In the genomic region with DNA sequence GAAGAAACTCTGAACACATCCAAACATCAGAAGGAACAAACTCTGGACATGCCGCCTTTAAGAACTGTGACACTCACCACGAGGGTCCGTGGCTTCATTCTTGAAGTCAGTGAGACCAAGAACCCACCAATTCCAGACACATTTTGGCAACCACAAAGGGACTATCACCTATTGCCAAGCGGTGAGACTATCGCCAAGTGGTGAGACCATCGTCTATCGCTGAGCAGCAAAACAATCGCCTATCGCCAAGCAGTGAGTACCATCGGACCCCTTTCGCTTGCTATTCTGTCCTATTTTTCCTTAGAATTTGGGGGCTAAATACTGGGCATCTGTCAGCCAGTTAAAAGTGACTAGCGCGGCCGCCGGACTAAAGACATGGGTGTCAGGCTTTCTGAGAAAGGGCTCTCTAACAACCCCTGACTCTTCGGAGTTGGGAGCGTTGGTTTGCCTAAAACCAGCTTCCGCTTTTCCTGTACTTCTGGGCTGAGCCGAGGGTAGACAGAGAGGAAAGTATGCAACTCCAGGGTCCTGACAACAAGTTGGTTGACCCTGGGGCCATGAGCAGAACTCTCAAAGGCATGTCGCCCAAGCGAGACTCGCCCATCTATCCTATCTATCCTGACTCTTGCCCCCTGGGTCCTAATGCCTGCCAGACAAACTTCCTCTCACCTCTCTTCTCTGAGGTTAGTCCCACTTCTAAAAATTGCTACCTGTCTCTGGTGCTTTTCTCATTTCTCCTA, we compare ENCODE assay signal across 8 cellular contexts. TPM values are rescaled to one million over a fixed set of nuclear protein-coding genes. Genes with fewer than 3 reads are reported as not detected.
DNase-seq lines count a peak whose midpoint lies in the region; ATAC-seq and TF ChIP-seq lines count a peak whose summit lies in the region.
"Not testable (repeated sequence)": the region's sequence is repeated elsewhere in the genome, so short reads cannot be mapped to it uniquely, and the experiment has no call there.

No MANE protein-coding gene starts in this region.

- not testable (repeated sequence) for ATAC-seq in CD8-positive, alpha-beta T cell; activated T-helper 17 cell treated with anti-CD3 and anti-CD28 coated beads, Interleukin-2, amount 50 U/mL, for 72 hours (replicated peaks); natural killer cell treated with Interleukin-12 subunit alpha and Interleukin-12 subunit beta and Interleukin-15 and Interleukin-18, amount 100 ng/mL, for 72 hours

- H3K4me3 Mint-ChIP-seq in CD8-positive, alpha-beta T cell: peak overlapping the region; percentile 82
- peak overlapping the region; percentile 85 for H3K4me3 Mint-ChIP-seq in activated T-helper 17 cell treated with anti-CD3 and anti-CD28 coated beads, Interleukin-2, amount 50 U/mL, for 72 hours
- H3K4me3 Mint-ChIP-seq in natural killer cell treated with Interleukin-12 subunit alpha and Interleukin-12 subunit beta and Interleukin-15 and Interleukin-18, amount 100 ng/mL, for 72 hours: peak overlapping the region; percentile 86
- H3K4me3 Mint-ChIP-seq in stimulated activated naive CD8-positive, alpha-beta T cell treated with anti-CD3 and anti-CD28 coated beads, Interleukin-15, Interleukin-2, amounts not matched to agents 100 ng/mL and 50 ng/mL, for 24 hours: peak overlapping the region; percentile 85

- intact Hi-C loops in CD8-positive, alpha-beta T cell (cut with DNase I, micrococcal nuclease): not testable (repeated sequence)

- H3K4me1 ChIP-seq in CD8-positive, alpha-beta T cell (ENCODE audit: insufficient read depth, low read length); Loucy (ENCODE audit: insufficient read depth, low read length, poor library complexity, severe bottlenecking): not testable (repeated sequence)

- H4K20me1 ChIP-seq in Loucy (ENCODE audit: insufficient read depth, low read length, poor library complexity, severe bottlenecking): not testable (repeated sequence)

- not testable (repeated sequence) for H3K27me3 Mint-ChIP-seq in CD8-positive, alpha-beta T cell (ENCODE audit: low read depth); activated T-helper 17 cell treated with anti-CD3 and anti-CD28 coated beads, Interleukin-2, amount 50 U/mL, for 72 hours; natural killer cell treated with Interleukin-12 subunit alpha and Interleukin-12 subunit beta and Interleukin-15 and Interleukin-18, amount 100 ng/mL, for 72 hours; stimulated activated naive CD8-positive, alpha-beta T cell treated with anti-CD3 and anti-CD28 coated beads, Interleukin-15, Interleukin-2, amounts not matched to agents 100 ng/mL and 50 ng/mL, for 24 hours

- peaks cover 13% of the 10 kb centered on the region; the same call in 1 of the 2 replicates for H3K79me2 ChIP-seq in Loucy (ENCODE audit: insufficient read depth, low read length)

- not testable (repeated sequence) for H3K9me3 Mint-ChIP-seq in CD8-positive, alpha-beta T cell; activated T-helper 17 cell treated with anti-CD3 and anti-CD28 coated beads, Interleukin-2, amount 50 U/mL, for 72 hours; natural killer cell treated with Interleukin-12 subunit alpha and Interleukin-12 subunit beta and Interleukin-15 and Interleukin-18, amount 100 ng/mL, for 72 hours; stimulated activated naive CD8-positive, alpha-beta T cell treated with anti-CD3 and anti-CD28 coated beads, Interleukin-15, Interleukin-2, amounts not matched to agents 100 ng/mL and 50 ng/mL, for 24 hours

- DNase-seq in CD8-positive, alpha-beta T cell; natural killer cell treated with Interleukin-12 subunit alpha and Interleukin-12 subunit beta and Interleukin-15 and Interleukin-18, amount 100 ng/mL, for 72 hours (ENCODE audit: low spot score): not testable (repeated sequence)
- DNase-seq in UCSD-AML1 (lab: John Stamatoyannopoulos, UW; ENCODE audit: unreplicated experiment) (peak; percentile 38), ecto neural progenitor cell (ENCODE audit: low spot score) (peak; percentile 57)

- H3K4me2 ChIP-seq in Loucy (ENCODE audit: low read depth, low read length, poor library complexity, severe bottlenecking): peak overlapping the region; percentile 87

- H3F3A ChIP-seq in Loucy (ENCODE audit: low read depth): not testable (repeated sequence)

- H3K36me3 ChIP-seq in CD8-positive, alpha-beta T cell (ENCODE audit: insufficient read depth, low read length); Loucy (ENCODE audit: insufficient read depth, low read length): not testable (repeated sequence)

- POLR2A ChIA-PET in CD8-positive, alpha-beta T cell (lab: Charles Lee): not testable (repeated sequence)

- not testable (repeated sequence) for H3K9me2 ChIP-seq in Loucy (replicated peaks; ENCODE audit: low read depth, low read length)

- peak overlapping the region; percentile 80 for H3K9ac ChIP-seq in Loucy (ENCODE audit: low read depth, low read length, poor library complexity, severe bottlenecking)

- H2AFZ ChIP-seq in Loucy (ENCODE audit: low read length): peak overlapping the region; percentile 91

- not testable (repeated sequence) for H3K27ac ChIP-seq in CD8-positive, alpha-beta T cell (ENCODE audit: low read depth, low read length)

- H3K27ac Mint-ChIP-seq in CD8-positive, alpha-beta T cell: not testable (repeated sequence)
- H3K27ac Mint-ChIP-seq in activated T-helper 17 cell treated with anti-CD3 and anti-CD28 coated beads, Interleukin-2, amount 50 U/mL, for 72 hours: peak overlapping the region; percentile 80
- peak overlapping the region; percentile 22 to 78 for H3K27ac Mint-ChIP-seq in natural killer cell treated with Interleukin-12 subunit alpha and Interleukin-12 subunit beta and Interleukin-15 and Interleukin-18, amount 100 ng/mL, for 72 hours
- peak overlapping the region; percentile 36 for H3K27ac Mint-ChIP-seq in stimulated activated naive CD8-positive, alpha-beta T cell treated with anti-CD3 and anti-CD28 coated beads, Interleukin-15, Interleukin-2, amounts not matched to agents 100 ng/mL and 50 ng/mL, for 24 hours

- H3K36me3 Mint-ChIP-seq in CD8-positive, alpha-beta T cell; activated T-helper 17 cell treated with anti-CD3 and anti-CD28 coated beads, Interleukin-2, amount 50 U/mL, for 72 hours (ENCODE audit: low read depth); natural killer cell treated with Interleukin-12 subunit alpha and Interleukin-12 subunit beta and Interleukin-15 and Interleukin-18, amount 100 ng/mL, for 72 hours; stimulated activated naive CD8-positive, alpha-beta T cell treated with anti-CD3 and anti-CD28 coated beads, Interleukin-15, Interleukin-2, amounts not matched to agents 100 ng/mL and 50 ng/mL, for 24 hours (ENCODE audit: low read depth): not testable (repeated sequence)

- H3K9me3 ChIP-seq in CD8-positive, alpha-beta T cell (ENCODE audit: low read length); Loucy (ENCODE audit: insufficient read depth, low read depth, low read length); iPS-18c (ENCODE audit: control insufficient read depth, insufficient read depth, low read length): not testable (repeated sequence)

- not testable (repeated sequence) for H3K27me3 ChIP-seq in CD8-positive, alpha-beta T cell (ENCODE audit: insufficient read depth, low read length); Loucy (ENCODE audit: insufficient read depth, low read length, poor library complexity, severe bottlenecking)

- TF ChIP-seq CTCF in CD8-positive, alpha-beta T cell (IDR thresholded peaks at IDR 0.05); Loucy (conservative IDR thresholded peaks at IDR 0.05; ENCODE audit: low read length): not testable (repeated sequence)

- H3K4me1 Mint-ChIP-seq in CD8-positive, alpha-beta T cell (ENCODE audit: low read depth): peaks cover 15% of the 10 kb centered on the region
- H3K4me1 Mint-ChIP-seq in activated T-helper 17 cell treated with anti-CD3 and anti-CD28 coated beads, Interleukin-2, amount 50 U/mL, for 72 hours: not testable (repeated sequence)
- peaks cover 4 to 19% of the 10 kb centered on the region in 2 donors for H3K4me1 Mint-ChIP-seq in natural killer cell treated with Interleukin-12 subunit alpha and Interleukin-12 subunit beta and Interleukin-15 and Interleukin-18, amount 100 ng/mL, for 72 hours (ENCODE audit: low read depth in 2 of 2)
- H3K4me1 Mint-ChIP-seq in stimulated activated naive CD8-positive, alpha-beta T cell treated with anti-CD3 and anti-CD28 coated beads, Interleukin-15, Interleukin-2, amounts not matched to agents 100 ng/mL and 50 ng/mL, for 24 hours (ENCODE audit: low read depth): peaks cover 14% of the 10 kb centered on the region

- CTCF ChIA-PET in CD8-positive, alpha-beta T cell (lab: Charles Lee): interaction anchor here (1.4 kb wide), 1 partner anchor 12 kb away, joined by 3 read pairs; no protein-coding TSS in a partner anchor

- H3K4me3 ChIP-seq in CD8-positive, alpha-beta T cell (ENCODE audit: low read depth, low read length): not testable (repeated sequence)
- peak overlapping the region; percentile 97 for H3K4me3 ChIP-seq in Loucy (ENCODE audit: low read length, poor library complexity, severe bottlenecking)
- peak overlapping the region; percentile 79 for H3K4me3 ChIP-seq in iPS-18c (ENCODE audit: insufficient read depth, low read depth, low read length)

RNA-seq across cellular contexts. Expression of a gene that starts 6.9 kb away (rescaled TPM):
- 10 to 100 TPM; 54.4 to 55.9 TPM for total RNA-seq in CD8-positive, alpha-beta T cell
- total RNA-seq in activated T-helper 17 cell treated with anti-CD3 and anti-CD28 coated beads, Interleukin-2, amount 50 U/mL, for 72 hours: 10 to 100 TPM; 47.7 to 79.3 TPM
- total RNA-seq in natural killer cell treated with Interleukin-12 subunit alpha and Interleukin-12 subunit beta and Interleukin-15 and Interleukin-18, amount 100 ng/mL, for 72 hours: 100 to 1,000 TPM in 1 of 2 donors, 10 to 100 TPM in 1; 88.8 to 131 TPM
